Comparison of ENCODE assay signal across 8 cellular contexts in genomic region chr11:58525037-58525614, GRCh38. TPM values are rescaled to one million over a fixed set of nuclear protein-coding genes. Genes with fewer than 3 reads are reported as not detected.
A peak's percentile ranks its signal among the peaks of the same experiment; 100 is the strongest.
DNase-seq lines count a peak whose midpoint lies in the region; ATAC-seq, FAIRE-seq and TF ChIP-seq lines count a peak whose summit lies in the region.

No MANE protein-coding gene starts in this region.

- H3K27ac ChIP-seq in KOPT-K1 (ENCODE audit: low read depth, low read length, poor library complexity, severe bottlenecking) (peak overlapping the region; percentile 41), astrocyte (ENCODE audit: low read depth, low read length) (no peak overlapping the region), upper lobe of right lung (peak overlapping the region; percentile 26)

- CTCF ChIA-PET in MCF 10A (lab: Yijun Ruan, JAX) (interaction anchor here (0.6 to 5.0 kb wide), 26 partner anchors 9 to 1861 kb away, joined by 3 to 42 read pairs (median 4); partner anchors contain the start of gene CTNND1), Caco-2 (lab: Charles Lee) (interaction anchor here (0.7 to 1.9 kb wide), 2 partner anchors 11 to 633 kb away, joined by 3 to 6 read pairs; no protein-coding TSS in a partner anchor)

- H3K27ac Mint-ChIP-seq in astrocyte (ENCODE audit: unreplicated experiment) (no peak overlapping the region), MCF 10A (ENCODE audit: low read depth, unreplicated experiment) (no peak overlapping the region), Caco-2 (ENCODE audit: unreplicated experiment) (no peak overlapping the region)

- DNase-seq in astrocyte (ENCODE audit: low read depth), result no peak
- DNase-seq in upper lobe of right lung, result no peak
- no peak for DNase-seq in NK-92 treated with Interleukin-12 subunit alpha and Interleukin-12 subunit beta, amount 100 ng/mL, for 24 hours (lab: John Stamatoyannopoulos, UW)
- DNase-seq in MCF 10A (ENCODE audit: unreplicated experiment), result no peak
- DNase-seq in Caco-2, result no peak

- H3K4me1 Mint-ChIP-seq in astrocyte (ENCODE audit: low read depth, unreplicated experiment) (peaks cover 2% of the 10 kb centered on the region), MCF 10A (ENCODE audit: insufficient read depth, unreplicated experiment) (peaks cover 5% of the 10 kb centered on the region), Caco-2 (ENCODE audit: low read depth, unreplicated experiment) (no peaks in the 10 kb centered on the region)

- no peaks in the 10 kb centered on the region for H3K79me2 ChIP-seq in astrocyte (ENCODE audit: insufficient read depth, low read length)

- H3K9me3 Mint-ChIP-seq in astrocyte (ENCODE audit: unreplicated experiment) (peaks cover 1% of the 10 kb centered on the region), MCF 10A (ENCODE audit: unreplicated experiment) (no peaks in the 10 kb centered on the region), Caco-2 (ENCODE audit: unreplicated experiment) (no peaks in the 10 kb centered on the region)

- no peaks in the 10 kb centered on the region for H4K20me1 ChIP-seq in astrocyte (ENCODE audit: insufficient read depth, low read length)

- H3K4me1 ChIP-seq in astrocyte (ENCODE audit: insufficient read depth, low read length) (no peaks in the 10 kb centered on the region), upper lobe of right lung (peaks cover 28% of the 10 kb centered on the region), Caco-2 (no peaks in the 10 kb centered on the region)

- intact Hi-C loops in upper lobe of right lung (cut with DNase I), result no loop called here
- intact Hi-C loops in MCF 10A (cut with micrococcal nuclease), result loop anchor here (2.0 kb wide), 1 partner anchor 264 kb away; no protein-coding TSS in a partner anchor
- intact Hi-C loops in Caco-2 (cut with micrococcal nuclease; ENCODE audit: unreplicated experiment), result loop anchor here (10.0 kb wide), 1 partner anchor 1180 kb away; no protein-coding TSS in a partner anchor

- ATAC-seq in GM18511 (IDR thresholded peaks at IDR 0.05; ENCODE audit: unreplicated experiment), result peak; percentile 90
- peak; percentile 84 for ATAC-seq in GM21737 (IDR thresholded peaks at IDR 0.05; ENCODE audit: unreplicated experiment)
- ATAC-seq in upper lobe of right lung, result peak; percentile 73

- H2AFZ ChIP-seq in astrocyte (ENCODE audit: low read depth, low read length), result no peak overlapping the region

- no peak overlapping the region for H3K9ac ChIP-seq in astrocyte (ENCODE audit: low read length)

- peaks cover 46% of the 10 kb centered on the region for H3K36me3 ChIP-seq in KOPT-K1 (ENCODE audit: insufficient read depth, low read length)
- H3K36me3 ChIP-seq in astrocyte (ENCODE audit: insufficient read depth, low read length), result no peaks in the 10 kb centered on the region
- H3K36me3 ChIP-seq in upper lobe of right lung, result peaks cover 25% of the 10 kb centered on the region
- no peaks in the 10 kb centered on the region for H3K36me3 ChIP-seq in Caco-2 (ENCODE audit: control insufficient read depth, insufficient read depth, low read length)

- no peaks in the 10 kb centered on the region for H3K27me3 ChIP-seq in astrocyte (ENCODE audit: insufficient read depth, low read length)
- H3K27me3 ChIP-seq in upper lobe of right lung, result no peaks in the 10 kb centered on the region
- H3K27me3 ChIP-seq in Caco-2 (replicated peaks; ENCODE audit: control insufficient read depth, insufficient read depth, low read length), result no peaks in the 10 kb centered on the region

- POLR2A ChIA-PET in MCF 10A (lab: Yijun Ruan, JAX), result interaction anchor here (1.0 kb wide), 1 partner anchor 49 kb away, joined by 4 read pairs; no protein-coding TSS in a partner anchor
- POLR2A ChIA-PET in Caco-2 (lab: Charles Lee), result no interaction called here

- BruUV-seq in MCF 10A (replicated peaks; lab: Mats Ljungman, UMichigan) (no TSS peak), Caco-2 (replicated peaks; lab: Mats Ljungman, UMichigan) (no TSS peak)

- TF ChIP-seq CTCF in astrocyte (IDR thresholded peaks at IDR 0.05; ENCODE audit: insufficient read depth, low read depth, low read length), result no peak
- no peak for TF ChIP-seq CTCF in upper lobe of right lung (IDR thresholded peaks at IDR 0.05)
- TF ChIP-seq CTCF in MCF 10A (IDR thresholded peaks at IDR 0.05; ENCODE audit: unreplicated experiment), result no peak
- no peak for TF ChIP-seq CTCF in Caco-2 (IDR thresholded peaks at IDR 0.05; ENCODE audit: insufficient read depth in 1 of 2, low read depth in 1 of 2, low read length in 1 of 2, severe bottlenecking in 1 of 2, unreplicated experiment in 1 of 2)

- no peak overlapping the region for H3K4me2 ChIP-seq in astrocyte (ENCODE audit: low read length)

- H3K9me3 ChIP-seq in KOPT-K1 (ENCODE audit: insufficient read depth, low read length, poor library complexity, severe bottlenecking) (no peaks in the 10 kb centered on the region), astrocyte (ENCODE audit: insufficient read depth, low read depth, low read length) (no peaks in the 10 kb centered on the region), upper lobe of right lung (no peaks in the 10 kb centered on the region), Caco-2 (no peaks in the 10 kb centered on the region)

- H3K27me3 Mint-ChIP-seq in astrocyte (ENCODE audit: low read depth, unreplicated experiment) (no peaks in the 10 kb centered on the region), MCF 10A (ENCODE audit: insufficient read depth, unreplicated experiment) (no peaks in the 10 kb centered on the region), Caco-2 (ENCODE audit: insufficient read depth, unreplicated experiment) (peaks cover 8% of the 10 kb centered on the region)

- H3K4me3 ChIP-seq in astrocyte (ENCODE audit: insufficient read depth, low read depth, low read length) (no peak overlapping the region), upper lobe of right lung (no peak overlapping the region), Caco-2 (ENCODE audit: low read depth, low read length) (no peak overlapping the region)

- peak; percentile 5 for FAIRE-seq in astrocyte (lab: Jason Lieb, UNC)

- H3K4me3 Mint-ChIP-seq in astrocyte (ENCODE audit: unreplicated experiment) (no peak overlapping the region), MCF 10A (ENCODE audit: unreplicated experiment) (no peak overlapping the region), Caco-2 (ENCODE audit: unreplicated experiment) (no peak overlapping the region)

- H3K36me3 Mint-ChIP-seq in astrocyte (ENCODE audit: low read depth, unreplicated experiment) (peaks cover 11% of the 10 kb centered on the region), MCF 10A (ENCODE audit: insufficient read depth, unreplicated experiment) (peaks cover 17% of the 10 kb centered on the region), Caco-2 (ENCODE audit: insufficient read depth, unreplicated experiment) (no peaks in the 10 kb centered on the region)

RNA-seq across cellular contexts. Expression of gene OR5B21, which starts 17.2 kb away (rescaled TPM):
- total RNA-seq in astrocyte, result not detected in 2 replicates
- not detected for total RNA-seq in upper lobe of right lung
- total RNA-seq in MCF 10A (2022), result not detected in 2 replicates
- not detected in 2 replicates for total RNA-seq in Caco-2 (2022)

RNA-seq across cellular contexts. Expression of gene LPXN, which starts 50.5 kb away (rescaled TPM):
- total RNA-seq in astrocyte, result 3.6 and 3.7 TPM in 2 replicates
- total RNA-seq in upper lobe of right lung, result 46.5 TPM
- 7.6 and 7.8 TPM in 2 replicates for total RNA-seq in MCF 10A (2022)
- 1.8 and 2.1 TPM in 2 replicates for total RNA-seq in Caco-2 (2022)

RNA-seq across cellular contexts. Expression of gene ZFP91, which starts 53.7 kb away (rescaled TPM):
- total RNA-seq in astrocyte (38.1 and 40.1 TPM in 2 replicates), upper lobe of right lung (48.3 TPM), MCF 10A (2022) (72.9 and 86.2 TPM in 2 replicates), Caco-2 (2022) (37.5 and 40.6 TPM in 2 replicates)
